Comparison of ENCODE assay signal across 31 cellular contexts in the genomic region with DNA sequence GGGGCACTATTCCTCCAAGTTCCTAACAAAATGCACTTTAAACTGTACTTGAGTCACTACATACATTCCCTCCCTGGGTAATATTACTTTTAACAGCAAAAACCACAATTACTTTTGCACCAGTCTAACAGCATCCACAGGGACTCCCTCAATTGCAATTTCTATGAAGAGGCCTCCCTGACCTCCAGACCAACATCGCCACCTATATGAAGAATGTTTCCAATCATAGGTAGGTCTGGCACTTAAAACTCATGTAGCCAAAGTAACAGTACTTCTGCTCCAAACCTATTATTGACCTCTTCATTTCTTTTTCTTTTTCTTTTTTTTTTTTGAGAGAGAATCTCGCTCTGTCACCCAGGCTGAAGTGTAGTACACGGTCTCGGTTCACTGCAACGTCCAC.
"Had no signal": no experiment of that assay in that cellular context is flagged by ENCODE, and none has a peak within 500 bp of the region (broad histone marks: within the 10 kb centered on the region; RNA-seq: fewer than 3 reads in every experiment).

No MANE protein-coding gene starts in this region.

- H3K27ac ChIP-seq: epithelial cell of prostate, esophagus squamous epithelium, left lung, lower lobe of right lung, ovary, prostate gland, sigmoid colon, uterus, VCaP had no signal

- H3K4me1 ChIP-seq: esophagus squamous epithelium, prostate gland, uterus had no signal

- H3K36me3 ChIP-seq: esophagus squamous epithelium, left lung, lower lobe of right lung, ovary, prostate gland, sigmoid colon, uterus had no signal

- H3K27me3 Mint-ChIP-seq: central memory CD8-positive, alpha-beta T cell; stimulated activated memory B cell treated with anti-CD40 and anti-IgM and Interleukin-4, amounts not matched to agents 10 μg/mL and 1 μg/mL and 100 μg/mL, for 72 hours; stimulated activated naive CD8-positive, alpha-beta T cell treated with anti-CD3 and anti-CD28 coated beads, Interleukin-15, amount 100 ng/mL, for 72 hours had no signal

- ATAC-seq: left lung; lower lobe of right lung; natural killer cell; stimulated activated memory B cell treated with anti-CD40 and anti-IgM and Interleukin-4, amounts not matched to agents 10 μg/mL and 1 μg/mL and 100 μg/mL, for 72 hours; stimulated activated naive CD8-positive, alpha-beta T cell treated with anti-CD3 and anti-CD28 coated beads, Interleukin-15, amount 100 ng/mL, for 72 hours had no signal

- H3K27me3 ChIP-seq: esophagus squamous epithelium, left lung, ovary, sigmoid colon, uterus had no signal

- H3K4me3 ChIP-seq: esophagus squamous epithelium, left lung, lower lobe of right lung, ovary, prostate gland, sigmoid colon, uterus had no signal

- DNase-seq: activated CD4-positive, alpha-beta T cell treated with anti-CD3 and anti-CD28 coated beads for 4 hours; activated CD4-positive, alpha-beta T cell treated with anti-CD3 and anti-CD28 coated beads, Interleukin-2, amount 50 U/mL, for 4 hours; activated effector memory CD4-positive, alpha-beta T cell treated with anti-CD3 and anti-CD28 coated beads, Interleukin-2, amount 50 U/mL, for 16 hours; activated naive CD4-positive, alpha-beta T cell treated with anti-CD3 and anti-CD28 coated beads, Interleukin-2, amount 50 U/mL, for 16 hours; activated T-cell treated with anti-CD3 and anti-CD28 coated beads for 4 hours; anterior cingulate cortex; dermis blood vessel endothelial cell; effector CD4-positive, alpha-beta T cell; esophagus squamous epithelium; kidney glomerular epithelial cell; left lung; lower lobe of right lung; mesenchymal stem cell; natural killer cell; ovary; retina; sigmoid colon; small intestine; stimulated activated CD4-positive, alpha-beta T cell treated with anti-CD3 and anti-CD28 coated beads, Interleukin-1b, Interleukin-23, amount 100 ng/mL, for 48 hours; stimulated activated CD4-positive, alpha-beta T cell treated with anti-CD3 and anti-CD28 coated beads, Interleukin-4, amount 100 ng/mL, for 4 hours; stimulated activated CD8-positive, alpha-beta memory T cell treated with anti-CD3 and anti-CD28 coated beads, Interleukin-4, amount 100 ng/mL, for 48 hours; stimulated activated naive CD8-positive, alpha-beta T cell treated with anti-CD3 and anti-CD28 coated beads, Interleukin-15, amount 100 ng/mL, for 72 hours; substantia nigra; uterus had no signal

- H3K9me3 Mint-ChIP-seq: central memory CD8-positive, alpha-beta T cell; stimulated activated memory B cell treated with anti-CD40 and anti-IgM and Interleukin-4, amounts not matched to agents 10 μg/mL and 1 μg/mL and 100 μg/mL, for 72 hours; type B pancreatic cell had no signal

- H3K9me3 ChIP-seq: esophagus squamous epithelium, left lung, lower lobe of right lung, ovary, prostate gland, sigmoid colon, uterus had no signal

- H3K4me3 Mint-ChIP-seq: activated T-helper 1 cell treated with anti-CD3 and anti-CD28 coated beads, Interleukin-12 subunit alpha, Interleukin-12 subunit beta, Interleukin-2, Interleukin-4 antibody, amounts not matched to agents 30 ng/mL and 10 ng/mL and 1 ng/mL, durations not matched to agents 14 hours and 24 hours and 36 hours; central memory CD8-positive, alpha-beta T cell; natural killer cell; stimulated activated memory B cell treated with anti-CD40 and anti-IgM and Interleukin-4, amounts not matched to agents 10 μg/mL and 1 μg/mL and 100 μg/mL, for 72 hours; type B pancreatic cell had no signal

- H3K36me3 Mint-ChIP-seq: natural killer cell, type B pancreatic cell had no signal

- H3K27ac Mint-ChIP-seq: activated T-helper 1 cell treated with anti-CD3 and anti-CD28 coated beads, Interleukin-12 subunit alpha, Interleukin-12 subunit beta, Interleukin-2, Interleukin-4 antibody, amounts not matched to agents 30 ng/mL and 10 ng/mL and 1 ng/mL, durations not matched to agents 14 hours and 24 hours and 36 hours; natural killer cell; stimulated activated memory B cell treated with anti-CD40 and anti-IgM and Interleukin-4, amounts not matched to agents 10 μg/mL and 1 μg/mL and 100 μg/mL, for 72 hours; stimulated activated naive CD8-positive, alpha-beta T cell treated with anti-CD3 and anti-CD28 coated beads, Interleukin-15, amount 100 ng/mL, for 72 hours had no signal
